1 cellular context compared by ENCODE assay signal in genomic region chr1:110481968-110482623, GRCh38.
TF ChIP-seq lines count a peak whose summit lies in the region.

No MANE protein-coding gene starts in this region.

TF ChIP-seq in GM12878, 131 proteins besides CTCF, POLR2A, EP300 and RAD21:
- no peak for TF ChIP-seq ZNF274 (IDR thresholded peaks at IDR 0.05; ENCODE audit: insufficient read depth, insufficient read length)
- TF ChIP-seq MEF2B (IDR thresholded peaks at IDR 0.05; ENCODE audit: partially characterized antibody, poor library complexity, severe bottlenecking): no peak
- no peak for TF ChIP-seq ZBED1 (IDR thresholded peaks at IDR 0.05; ENCODE audit: borderline replicate concordance)
- TF ChIP-seq CBX5 (IDR thresholded peaks at IDR 0.05; ENCODE audit: low read depth): no peak
- TF ChIP-seq CHD1 (IDR thresholded peaks at IDR 0.05; ENCODE audit: low read depth, low read length): no peak
- TF ChIP-seq JUND (IDR thresholded peaks at IDR 0.05; ENCODE audit: low read depth, low read length): no peak
- TF ChIP-seq MEF2A (IDR thresholded peaks at IDR 0.05; ENCODE audit: insufficient read depth, low read depth, low read length): no peak
- TF ChIP-seq, protein P1, sequence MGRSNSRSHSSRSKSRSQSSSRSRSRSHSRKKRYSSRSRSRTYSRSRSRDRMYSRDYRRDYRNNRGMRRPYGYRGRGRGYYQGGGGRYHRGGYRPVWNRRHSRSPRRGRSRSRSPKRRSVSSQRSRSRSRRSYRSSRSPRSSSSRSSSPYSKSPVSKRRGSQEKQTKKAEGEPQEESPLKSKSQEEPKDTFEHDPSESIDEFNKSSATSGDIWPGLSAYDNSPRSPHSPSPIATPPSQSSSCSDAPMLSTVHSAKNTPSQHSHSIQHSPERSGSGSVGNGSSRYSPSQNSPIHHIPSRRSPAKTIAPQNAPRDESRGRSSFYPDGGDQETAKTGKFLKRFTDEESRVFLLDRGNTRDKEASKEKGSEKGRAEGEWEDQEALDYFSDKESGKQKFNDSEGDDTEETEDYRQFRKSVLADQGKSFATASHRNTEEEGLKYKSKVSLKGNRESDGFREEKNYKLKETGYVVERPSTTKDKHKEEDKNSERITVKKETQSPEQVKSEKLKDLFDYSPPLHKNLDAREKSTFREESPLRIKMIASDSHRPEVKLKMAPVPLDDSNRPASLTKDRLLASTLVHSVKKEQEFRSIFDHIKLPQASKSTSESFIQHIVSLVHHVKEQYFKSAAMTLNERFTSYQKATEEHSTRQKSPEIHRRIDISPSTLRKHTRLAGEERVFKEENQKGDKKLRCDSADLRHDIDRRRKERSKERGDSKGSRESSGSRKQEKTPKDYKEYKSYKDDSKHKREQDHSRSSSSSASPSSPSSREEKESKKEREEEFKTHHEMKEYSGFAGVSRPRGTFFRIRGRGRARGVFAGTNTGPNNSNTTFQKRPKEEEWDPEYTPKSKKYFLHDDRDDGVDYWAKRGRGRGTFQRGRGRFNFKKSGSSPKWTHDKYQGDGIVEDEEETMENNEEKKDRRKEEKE (IDR thresholded peaks at IDR 0.05): no peak
- no peak for TF ChIP-seq EED (IDR thresholded peaks at IDR 0.05; ENCODE audit: low read depth)
- no peak for TF ChIP-seq ZNF217 (IDR thresholded peaks at IDR 0.05)
- TF ChIP-seq E4F1 (IDR thresholded peaks at IDR 0.05; ENCODE audit: borderline replicate concordance, partially characterized antibody): no peak
- TF ChIP-seq WRNIP1 (IDR thresholded peaks at IDR 0.05; ENCODE audit: borderline replicate concordance, low read depth, low read length): no peak
- no peak for TF ChIP-seq ESRRA (IDR thresholded peaks at IDR 0.05; ENCODE audit: low read length)
- no peak for TF ChIP-seq SPI1 (IDR thresholded peaks at IDR 0.05; ENCODE audit: borderline replicate concordance, insufficient read depth, low read depth, low read length)
TF ChIP-seq in GM12878: peak in this region for 0.
